Comparison of ENCODE assay signal across 8 cellular contexts in genomic region chr6:391559-392440, GRCh38. TPM values are rescaled to one million over a fixed set of nuclear protein-coding genes. Genes with fewer than 3 reads are reported as not detected.
A peak's percentile ranks its signal among the peaks of the same experiment; 100 is the strongest.
DNase-seq lines count a peak whose midpoint lies in the region; ATAC-seq and TF ChIP-seq lines count a peak whose summit lies in the region.

IRF4 (plus strand) TSS chr6:391752; CDS start chr6:393153, 1,401 bp downstream.

- H3K4me1 ChIP-seq in ES-I3 (ENCODE audit: insufficient read depth, low read length) (no peaks in the 10 kb centered on the region), mammary epithelial cell (ENCODE audit: insufficient read depth, low read length) (peaks cover 16% of the 10 kb centered on the region), mesodermal cell (ENCODE audit: control insufficient read depth, insufficient read depth, low read length, poor library complexity, severe bottlenecking) (peaks cover 9% of the 10 kb centered on the region)

- no peaks in the 10 kb centered on the region for H3K9me3 ChIP-seq in ES-I3 (ENCODE audit: control insufficient read depth, insufficient read depth, low read length)
- no peaks in the 10 kb centered on the region for H3K9me3 ChIP-seq in mammary epithelial cell (replicated peaks; ENCODE audit: insufficient read depth, low read length)
- H3K9me3 ChIP-seq in mesodermal cell (ENCODE audit: control insufficient read depth, low read length): no peaks in the 10 kb centered on the region

- H3K27ac ChIP-seq in mammary epithelial cell (ENCODE audit: insufficient read depth, low read depth, low read length) (no peak within 1 kb of the TSS), mesodermal cell (ENCODE audit: low read depth, low read length, severe bottlenecking) (no peak within 1 kb of the TSS)

- dilution Hi-C loops in mammary epithelial cell (cut with HindIII; ENCODE audit: low sequenced_read_pairs): loop anchor here (5.0 kb wide), 1 partner anchor 56 kb away; no protein-coding TSS in a partner anchor

- H3K36me3 ChIP-seq in ES-I3 (ENCODE audit: insufficient read depth, low read length): no peaks in the 10 kb centered on the region
- H3K36me3 ChIP-seq in mammary epithelial cell (ENCODE audit: insufficient read depth, low read length): no peaks in the 10 kb centered on the region
- no peaks in the 10 kb centered on the region for H3K36me3 ChIP-seq in mesodermal cell (ENCODE audit: control insufficient read depth, insufficient read depth, low read length)

- DNase-seq in mammary epithelial cell (no peak), dedifferentiated amniotic fluid mesenchymal stem cell (ENCODE audit: extremely low spot score) (no peak)
- DNase-seq in stimulated activated effector memory CD8-positive, alpha-beta T cell treated with anti-CD3 and anti-CD28 coated beads, Interleukin-12 subunit alpha, Interleukin-12 subunit beta, amount 100 ng/mL, for 72 hours (ENCODE audit: low spot score in 2 of 2): peak; percentile 60 to 90
- no peak for DNase-seq in central memory CD4-positive, alpha-beta T cell

- 9% methylated on average over 27 of the region's 82 CpGs for WGBS in mammary epithelial cell (ENCODE audit: low coverage, missing lambda C conversion rate)
- 1% methylated on average over 52 to 54 of the region's 82 CpGs for WGBS in mesodermal cell (ENCODE audit: insufficient coverage in 2 of 2), 2 experiments

- CTCF ChIA-PET in mammary epithelial cell (lab: Charles Lee; ENCODE audit: low non-redundant PET): no interaction called here

- ATAC-seq in GM21825 (IDR thresholded peaks at IDR 0.05; ENCODE audit: unreplicated experiment): peak; percentile 47
- peak; percentile 69 for ATAC-seq in stimulated activated effector memory CD8-positive, alpha-beta T cell treated with anti-CD3 and anti-CD28 coated beads, Interleukin-12 subunit alpha, Interleukin-12 subunit beta, amount 100 ng/mL, for 72 hours

- peak within 1 kb of the TSS; percentile 99 for H3K27ac Mint-ChIP-seq in stimulated activated effector memory CD8-positive, alpha-beta T cell treated with anti-CD3 and anti-CD28 coated beads, Interleukin-12 subunit alpha, Interleukin-12 subunit beta, amount 100 ng/mL, for 72 hours

- H3K27me3 ChIP-seq in mammary epithelial cell (ENCODE audit: insufficient read depth, low read length): peaks cover 48% of the 10 kb centered on the region

- H4K20me1 ChIP-seq in mammary epithelial cell (ENCODE audit: insufficient read depth, low read length): peaks cover 9% of the 10 kb centered on the region

- H2AFZ ChIP-seq in mammary epithelial cell (ENCODE audit: low read depth, low read length): no peak within 1 kb of the TSS

- H3K4me3 ChIP-seq in mammary epithelial cell (replicated peaks in 1 of 3; ENCODE audit: insufficient read depth in 1 of 3, low read depth in 2 of 3, low read length in 3 of 3) (no peak within 1 kb of the TSS), mesodermal cell (ENCODE audit: extremely low read depth, insufficient read depth, low read length, poor library complexity, severe bottlenecking) (peak within 1 kb of the TSS; percentile 12)

- peaks cover 68% of the 10 kb centered on the region for H3K36me3 Mint-ChIP-seq in stimulated activated effector memory CD8-positive, alpha-beta T cell treated with anti-CD3 and anti-CD28 coated beads, Interleukin-12 subunit alpha, Interleukin-12 subunit beta, amount 100 ng/mL, for 72 hours

- no peaks in the 10 kb centered on the region for H3K9me3 Mint-ChIP-seq in stimulated activated effector memory CD8-positive, alpha-beta T cell treated with anti-CD3 and anti-CD28 coated beads, Interleukin-12 subunit alpha, Interleukin-12 subunit beta, amount 100 ng/mL, for 72 hours

- peak within 1 kb of the TSS; percentile 96 for H3K4me3 Mint-ChIP-seq in stimulated activated effector memory CD8-positive, alpha-beta T cell treated with anti-CD3 and anti-CD28 coated beads, Interleukin-12 subunit alpha, Interleukin-12 subunit beta, amount 100 ng/mL, for 72 hours

- intact Hi-C loops in T-helper 1 cell treated with Interleukin-12 subunit alpha and Interleukin-12 subunit beta and Interleukin-4 antibody, amounts not matched to agents 30 ng/mL and 1 ng/mL, for 36 hours (cut with micrococcal nuclease): loop anchor here (1.0 to 5.0 kb wide), 6 partner anchors 8 to 1006 kb away; no protein-coding TSS in a partner anchor
- intact Hi-C loops in mammary epithelial cell (cut with micrococcal nuclease): no loop called here

- H3K9ac ChIP-seq in ES-I3 (ENCODE audit: low read depth, low read length) (peak within 1 kb of the TSS; percentile 59; the same call in 1 of the 2 replicates), mammary epithelial cell (ENCODE audit: insufficient read depth, low read length) (no peak within 1 kb of the TSS)

- in situ Hi-C loops in mammary epithelial cell (cut with MboI; ENCODE audit: low sequenced_read_pairs in 2 of 2): no loop called here

- H3K4me1 Mint-ChIP-seq in stimulated activated effector memory CD8-positive, alpha-beta T cell treated with anti-CD3 and anti-CD28 coated beads, Interleukin-12 subunit alpha, Interleukin-12 subunit beta, amount 100 ng/mL, for 72 hours: peaks cover 62% of the 10 kb centered on the region

- H3K4me2 ChIP-seq in mammary epithelial cell (ENCODE audit: insufficient read depth, low read depth, low read length): peak within 1 kb of the TSS; percentile 25

- no peaks in the 10 kb centered on the region for H3K79me2 ChIP-seq in mammary epithelial cell (ENCODE audit: insufficient read depth, low read length)

- no TSS peak for BruUV-seq in mammary epithelial cell (replicated peaks; lab: Mats Ljungman, UMichigan)

- TF ChIP-seq CTCF in mammary epithelial cell (conservative IDR thresholded peaks at IDR 0.05 in 1 of 2, IDR thresholded peaks at IDR 0.05 in 1 of 2; ENCODE audit: extremely low read depth in 1 of 2, insufficient read depth in 1 of 2, low read depth in 1 of 2, low read length in 2 of 2): no peak

RNA-seq across cellular contexts. Expression of gene IRF4, which starts in this region (rescaled TPM):
- total RNA-seq in T-helper 1 cell treated with Interleukin-12 subunit alpha and Interleukin-12 subunit beta and Interleukin-4 antibody, amounts not matched to agents 30 ng/mL and 1 ng/mL, for 36 hours: 216 and 221 TPM in 2 replicates
- not detected for total RNA-seq in mammary epithelial cell
- 0.01 TPM for polyA plus RNA-seq in mammary epithelial cell
- polyA minus RNA-seq in mammary epithelial cell: not detected
- polyA plus RNA-seq in mesodermal cell (2013, experiment 1 of 2): 0.15 TPM
- 0.05 TPM for polyA plus RNA-seq in mesodermal cell (2013, experiment 2 of 2)

Comparison
In these comparisons a context has a peak if more than half of its experiments do, and no peak if none do; other contexts are left out.
1. RNA of gene IRF4 (total RNA-seq): 216 to 221 TPM in T-helper 1 cell treated with Interleukin-12 subunit alpha and Interleukin-12 subunit beta and Interleukin-4 antibody, amounts not matched to agents 30 ng/mL and 1 ng/mL, for 36 hours; not detected in mammary epithelial cell; every median in the first group is over 100 times any median in the second.
2. DNase-seq: peak in stimulated activated effector memory CD8-positive, alpha-beta T cell treated with anti-CD3 and anti-CD28 coated beads, Interleukin-12 subunit alpha, Interleukin-12 subunit beta, amount 100 ng/mL, for 72 hours (2 of 2); none in mammary epithelial cell (single experiment), dedifferentiated amniotic fluid mesenchymal stem cell (single experiment) and central memory CD4-positive, alpha-beta T cell (single experiment).